Comparison of ENCODE assay signal across 1 cellular context in genomic region chr16:2513405-2514332, GRCh38.
TF ChIP-seq lines count a peak whose summit lies in the region.

TSS of gene ATP6V0C (plus strand) at chr16:2513952. CDS start at chr16:2514104, 152 bp downstream.

TF ChIP-seq in K562, 482 proteins besides CTCF, POLR2A, EP300 and RAD21 (continued from another document and continues in another):
- TF ChIP-seq, protein P1, sequence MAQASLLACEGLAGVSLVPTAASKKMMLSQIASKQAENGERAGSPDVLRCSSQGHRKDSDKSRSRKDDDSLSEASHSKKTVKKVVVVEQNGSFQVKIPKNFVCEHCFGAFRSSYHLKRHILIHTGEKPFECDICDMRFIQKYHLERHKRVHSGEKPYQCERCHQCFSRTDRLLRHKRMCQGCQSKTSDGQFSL (CRISPR knock-in tag; IDR thresholded peaks at IDR 0.05): no peak
- TF ChIP-seq, protein P1 (tag; IDR thresholded peaks at IDR 0.05): no peak
- TF ChIP-seq CBFB (CRISPR knock-in tag; IDR thresholded peaks at IDR 0.05) (no peak), ZNF146 (CRISPR knock-in tag; IDR thresholded peaks at IDR 0.05; ENCODE audit: unreplicated experiment) (no peak), CHCHD3 (CRISPR knock-in tag; IDR thresholded peaks at IDR 0.05) (no peak), SIN3B (IDR thresholded peaks at IDR 0.05; ENCODE audit: low read depth) (peak; percentile 74), SETDB1 (IDR thresholded peaks at IDR 0.05; ENCODE audit: low read length) (no peak), TRIM24 (IDR thresholded peaks at IDR 0.05) (no peak), ZNF609 (CRISPR knock-in tag; IDR thresholded peaks at IDR 0.05; ENCODE audit: borderline replicate concordance) (no peak), ZNF324 (CRISPR knock-in tag; IDR thresholded peaks at IDR 0.05) (no peak), PCBP2 (IDR thresholded peaks at IDR 0.05; ENCODE audit: low read depth, low read length, poor library complexity, severe bottlenecking) (no peak), CLOCK (CRISPR knock-in tag; IDR thresholded peaks at IDR 0.05; ENCODE audit: borderline replicate concordance) (no peak), ZNF561 (CRISPR knock-in tag; conservative IDR thresholded peaks at IDR 0.05) (no peak), PHF20 (IDR thresholded peaks at IDR 0.05; ENCODE audit: partially characterized antibody) (peak; percentile 76), CBX2 (IDR thresholded peaks at IDR 0.05; ENCODE audit: insufficient read depth, low read length, poor library complexity, severe bottlenecking) (no peak), ZNF780A (CRISPR knock-in tag; IDR thresholded peaks at IDR 0.05) (no peak), ZSCAN32 (CRISPR knock-in tag; IDR thresholded peaks at IDR 0.05) (no peak), TCF15 (CRISPR knock-in tag; IDR thresholded peaks at IDR 0.05) (no peak), SFPQ (IDR thresholded peaks at IDR 0.05; ENCODE audit: low read depth, low read length) (no peak), ZNF695 (CRISPR knock-in tag; IDR thresholded peaks at IDR 0.05) (no peak), NR4A1 (CRISPR knock-in tag; IDR thresholded peaks at IDR 0.05) (no peak), NR4A1 (tag; IDR thresholded peaks at IDR 0.05) (no peak), ELF2 (CRISPR knock-in tag; IDR thresholded peaks at IDR 0.05) (no peak), NFE2 (IDR thresholded peaks at IDR 0.05; ENCODE audit: low read depth) (no peak), KLF16 (IDR thresholded peaks at IDR 0.05) (no peak), ARID2 (IDR thresholded peaks at IDR 0.05) (no peak), E4F1 (CRISPR knock-in tag; IDR thresholded peaks at IDR 0.05; ENCODE audit: borderline replicate concordance) (no peak), PPARD (CRISPR knock-in tag; IDR thresholded peaks at IDR 0.05) (no peak), ASH1L (IDR thresholded peaks at IDR 0.05; ENCODE audit: borderline replicate concordance, low read depth, partially characterized antibody) (no peak), HMGXB4 (CRISPR knock-in tag; IDR thresholded peaks at IDR 0.05) (peak; percentile 71; the same call in 1 of the 2 replicates), ATF7 (IDR thresholded peaks at IDR 0.05) (peak; percentile 99), FOS (IDR thresholded peaks at IDR 0.05; ENCODE audit: extremely low read depth, insufficient read length) (no peak), BHLHE40 (IDR thresholded peaks at IDR 0.05; ENCODE audit: low read length) (peak; percentile 87), POLR2G (IDR thresholded peaks at IDR 0.05; ENCODE audit: low read depth, low read length) (peak; percentile 93), EP400 (IDR thresholded peaks at IDR 0.05) (peak; percentile 71; the same call in 1 of the 2 replicates), IFI16 (CRISPR knock-in tag; IDR thresholded peaks at IDR 0.05) (no peak), CCNT2 (IDR thresholded peaks at IDR 0.05; ENCODE audit: borderline replicate concordance, extremely low read depth, insufficient read length, low read depth, low read length) (peak; percentile 94), TAF15 (IDR thresholded peaks at IDR 0.05; ENCODE audit: low read depth, low read length) (no peak), CREB1 (IDR thresholded peaks at IDR 0.05) (peak; percentile 90), CREB1 (CRISPR knock-in tag; IDR thresholded peaks at IDR 0.05) (peak; percentile 92), NCOA4 (IDR thresholded peaks at IDR 0.05; ENCODE audit: partially characterized antibody) (no peak)
- TF ChIP-seq, protein P2, sequence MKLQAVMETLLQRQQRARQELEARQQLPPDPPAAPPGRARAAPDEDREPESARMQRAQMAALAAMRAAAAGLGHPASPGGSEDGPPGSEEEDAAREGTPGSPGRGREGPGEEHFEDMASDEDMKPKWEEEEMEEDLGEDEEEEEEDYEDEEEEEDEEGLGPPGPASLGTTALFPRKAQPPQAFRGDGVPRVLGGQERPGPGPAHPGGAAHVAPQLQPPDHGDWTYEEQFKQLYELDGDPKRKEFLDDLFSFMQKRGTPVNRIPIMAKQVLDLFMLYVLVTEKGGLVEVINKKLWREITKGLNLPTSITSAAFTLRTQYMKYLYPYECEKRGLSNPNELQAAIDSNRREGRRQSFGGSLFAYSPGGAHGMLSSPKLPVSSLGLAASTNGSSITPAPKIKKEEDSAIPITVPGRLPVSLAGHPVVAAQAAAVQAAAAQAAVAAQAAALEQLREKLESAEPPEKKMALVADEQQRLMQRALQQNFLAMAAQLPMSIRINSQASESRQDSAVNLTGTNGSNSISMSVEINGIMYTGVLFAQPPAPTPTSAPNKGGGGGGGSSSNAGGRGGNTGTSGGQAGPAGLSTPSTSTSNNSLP (IDR thresholded peaks at IDR 0.05; ENCODE audit: borderline replicate concordance, low read depth, low read length): no peak
- TF ChIP-seq, protein P3, sequence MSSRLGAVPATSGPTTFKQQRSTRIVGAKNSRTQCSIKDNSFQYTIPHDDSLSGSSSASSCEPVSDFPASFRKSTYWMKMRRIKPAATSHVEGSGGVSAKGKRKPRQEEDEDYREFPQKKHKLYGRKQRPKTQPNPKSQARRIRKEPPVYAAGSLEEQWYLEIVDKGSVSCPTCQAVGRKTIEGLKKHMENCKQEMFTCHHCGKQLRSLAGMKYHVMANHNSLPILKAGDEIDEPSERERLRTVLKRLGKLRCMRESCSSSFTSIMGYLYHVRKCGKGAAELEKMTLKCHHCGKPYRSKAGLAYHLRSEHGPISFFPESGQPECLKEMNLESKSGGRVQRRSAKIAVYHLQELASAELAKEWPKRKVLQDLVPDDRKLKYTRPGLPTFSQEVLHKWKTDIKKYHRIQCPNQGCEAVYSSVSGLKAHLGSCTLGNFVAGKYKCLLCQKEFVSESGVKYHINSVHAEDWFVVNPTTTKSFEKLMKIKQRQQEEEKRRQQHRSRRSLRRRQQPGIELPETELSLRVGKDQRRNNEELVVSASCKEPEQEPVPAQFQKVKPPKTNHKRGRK (tag; IDR thresholded peaks at IDR 0.05): no peak
- TF ChIP-seq, protein P4, sequence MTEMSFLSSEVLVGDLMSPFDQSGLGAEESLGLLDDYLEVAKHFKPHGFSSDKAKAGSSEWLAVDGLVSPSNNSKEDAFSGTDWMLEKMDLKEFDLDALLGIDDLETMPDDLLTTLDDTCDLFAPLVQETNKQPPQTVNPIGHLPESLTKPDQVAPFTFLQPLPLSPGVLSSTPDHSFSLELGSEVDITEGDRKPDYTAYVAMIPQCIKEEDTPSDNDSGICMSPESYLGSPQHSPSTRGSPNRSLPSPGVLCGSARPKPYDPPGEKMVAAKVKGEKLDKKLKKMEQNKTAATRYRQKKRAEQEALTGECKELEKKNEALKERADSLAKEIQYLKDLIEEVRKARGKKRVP (CRISPR knock-in tag; IDR thresholded peaks at IDR 0.05): no peak
- TF ChIP-seq, protein P5, sequence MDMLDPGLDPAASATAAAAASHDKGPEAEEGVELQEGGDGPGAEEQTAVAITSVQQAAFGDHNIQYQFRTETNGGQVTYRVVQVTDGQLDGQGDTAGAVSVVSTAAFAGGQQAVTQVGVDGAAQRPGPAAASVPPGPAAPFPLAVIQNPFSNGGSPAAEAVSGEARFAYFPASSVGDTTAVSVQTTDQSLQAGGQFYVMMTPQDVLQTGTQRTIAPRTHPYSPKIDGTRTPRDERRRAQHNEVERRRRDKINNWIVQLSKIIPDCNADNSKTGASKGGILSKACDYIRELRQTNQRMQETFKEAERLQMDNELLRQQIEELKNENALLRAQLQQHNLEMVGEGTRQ (CRISPR knock-in tag; IDR thresholded peaks at IDR 0.05): peak; percentile 95
